ENCODE assay signal across 8 cellular contexts in the genomic region with DNA sequence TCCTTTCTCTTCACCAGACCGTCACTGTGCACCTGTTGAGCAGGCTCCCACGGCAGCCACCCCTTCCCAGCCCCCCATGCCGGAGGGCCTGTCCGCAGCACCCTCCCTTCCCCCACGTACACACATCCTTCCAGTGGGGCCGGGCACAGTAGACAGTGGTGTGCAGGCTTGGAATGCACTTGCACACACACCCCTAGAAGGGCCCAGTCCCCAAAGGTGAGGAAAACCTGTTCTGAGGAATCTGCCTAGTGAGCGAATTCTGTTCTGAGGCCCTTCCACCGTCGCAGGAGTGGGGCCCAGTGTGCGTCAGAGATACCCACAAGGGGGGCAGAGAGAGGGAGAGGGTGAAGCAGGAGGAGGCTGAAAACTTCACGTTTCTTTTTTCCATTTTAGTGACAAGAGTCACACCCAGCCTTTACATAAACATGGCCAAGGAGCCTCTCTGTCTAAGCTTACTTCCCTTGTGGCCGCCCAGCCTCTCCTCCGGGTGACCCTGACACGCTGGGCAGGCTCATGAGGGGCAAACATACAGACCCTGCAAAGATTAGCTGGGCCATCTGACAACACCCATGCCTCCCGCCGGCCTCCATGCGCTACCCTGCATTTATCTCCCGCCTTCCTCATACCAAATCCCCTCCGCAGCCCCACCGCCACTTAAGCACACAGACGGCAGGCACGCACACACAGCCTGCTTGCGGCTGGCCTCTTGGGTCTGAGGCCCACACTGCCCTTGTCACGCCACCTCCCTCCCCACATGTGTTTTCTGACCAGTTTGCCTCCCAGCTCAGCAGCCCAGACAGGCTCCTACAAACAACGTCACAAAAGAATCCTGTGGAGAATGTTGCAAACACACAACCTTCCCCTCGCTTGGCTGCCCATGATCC. TPM values are rescaled to one million over a fixed set of nuclear protein-coding genes. Genes with fewer than 3 reads are reported as not detected.
DNase-seq lines count a peak whose midpoint lies in the region; ATAC-seq and TF ChIP-seq lines count a peak whose summit lies in the region.

No MANE protein-coding gene starts in this region.

- H3K27me3 Mint-ChIP-seq in CD4-positive, alpha-beta memory T cell = no peaks in the 10 kb centered on the region

- peak overlapping the region; percentile 97 for H3K27ac ChIP-seq in CD4-positive, alpha-beta memory T cell (ENCODE audit: low read depth, low read length)
- H3K27ac ChIP-seq in OCI-LY1 (ENCODE audit: low read depth, low read length, poor library complexity, severe bottlenecking) = peak overlapping the region; percentile 77
- peak overlapping the region; percentile 78 for H3K27ac ChIP-seq in brain microvascular endothelial cell
- H3K27ac ChIP-seq in gastrocnemius medialis = peak overlapping the region; percentile 97 to 100 (median 100)

- ATAC-seq in gastrocnemius medialis (no peak), HG03342 (IDR thresholded peaks at IDR 0.05; ENCODE audit: unreplicated experiment) (no peak)

- CTCF ChIA-PET in CD4-positive, alpha-beta memory T cell (lab: Charles Lee; ENCODE audit: partially characterized antibody) = interaction anchor here (0.6 to 4.2 kb wide), 4 partner anchors 23 to 205 kb away, joined by 3 to 28 read pairs (median 6); a partner anchor contains a TSS

- H3K36me3 Mint-ChIP-seq in CD4-positive, alpha-beta memory T cell = peaks cover 0 to 19% of the 10 kb centered on the region in 2 donors

- peak overlapping the region; percentile 74 to 97 (median 97) for H3K27ac Mint-ChIP-seq in CD4-positive, alpha-beta memory T cell

- peak overlapping the region; percentile 64 to 83 for H3K4me3 ChIP-seq in CD4-positive, alpha-beta memory T cell (ENCODE audit: low read length in 2 of 2)
- H3K4me3 ChIP-seq in OCI-LY1 (ENCODE audit: low read depth, low read length, poor library complexity, severe bottlenecking) (peak overlapping the region; percentile 76), brain microvascular endothelial cell (ENCODE audit: low read depth, low read length) (peak overlapping the region; percentile 72), iPS-18c (ENCODE audit: insufficient read depth, low read depth, low read length) (peak overlapping the region; percentile 81; the same call in 1 of the 2 replicates), gastrocnemius medialis (peak overlapping the region; percentile 80 to 99 (median 92))

- TF ChIP-seq POLR2A in gastrocnemius medialis (IDR thresholded peaks at IDR 0.05) = peak; percentile 32 to 42

- DNase-seq in CD4-positive, alpha-beta memory T cell = no peak
- DNase-seq in brain microvascular endothelial cell = peak; percentile 72
- peak; percentile 22 to 44 for DNase-seq in gastrocnemius medialis
- DNase-seq in activated gamma-delta T cell (lab: John Stamatoyannopoulos, UW) = no peak
- DNase-seq in NCI-H1048 (lab: John Stamatoyannopoulos, UW) = no peak

- H3K36me3 ChIP-seq in CD4-positive, alpha-beta memory T cell (ENCODE audit: insufficient read depth, low read length) = no peaks in the 10 kb centered on the region
- H3K36me3 ChIP-seq in OCI-LY1 (ENCODE audit: insufficient read depth, low read length) (no peaks in the 10 kb centered on the region), brain microvascular endothelial cell (replicated peaks) (no peaks in the 10 kb centered on the region), gastrocnemius medialis (no peaks in the 10 kb centered on the region)

- no peaks in the 10 kb centered on the region for H4K20me1 ChIP-seq in OCI-LY1 (ENCODE audit: insufficient read depth, low read length)

- intact Hi-C loops in CD4-positive, alpha-beta memory T cell (cut with micrococcal nuclease) = no loop called here
- intact Hi-C loops in gastrocnemius medialis (cut with DNase I; ENCODE audit: low total_unique reads) = loop anchor here (2.0 kb wide), 1 partner anchor 33 kb away; a partner anchor contains a TSS

- no peaks in the 10 kb centered on the region for H3K9me3 ChIP-seq in CD4-positive, alpha-beta memory T cell (ENCODE audit: control insufficient read depth in 1 of 2, low read length in 2 of 2)
- H3K9me3 ChIP-seq in OCI-LY1 (ENCODE audit: low read length) (no peaks in the 10 kb centered on the region), iPS-18c (ENCODE audit: control insufficient read depth, insufficient read depth, low read length) (no peaks in the 10 kb centered on the region), gastrocnemius medialis (no peaks in the 10 kb centered on the region)

- peak overlapping the region; percentile 69 for H3K4me2 ChIP-seq in OCI-LY1 (ENCODE audit: low read length)

- H3K9me2 ChIP-seq in OCI-LY1 (ENCODE audit: low read depth, low read length) = no peaks in the 10 kb centered on the region

- peaks cover 40 to 78% (median 57%) of the 10 kb centered on the region in 4 donors for H3K4me1 Mint-ChIP-seq in CD4-positive, alpha-beta memory T cell

- H3K4me1 ChIP-seq in CD4-positive, alpha-beta memory T cell (ENCODE audit: insufficient read depth, low read length) = peaks cover 56% of the 10 kb centered on the region
- H3K4me1 ChIP-seq in OCI-LY1 (ENCODE audit: insufficient read depth, low read length, severe bottlenecking) (peaks cover 45% of the 10 kb centered on the region), gastrocnemius medialis (peaks cover 59 to 79% of the 10 kb centered on the region in 2 donors)

- H2AFZ ChIP-seq in OCI-LY1 (ENCODE audit: low read length) = no peak overlapping the region

- TF ChIP-seq CTCF in OCI-LY1 (IDR thresholded peaks at IDR 0.05; ENCODE audit: low read length) = no peak
- no peak for TF ChIP-seq CTCF in brain microvascular endothelial cell (IDR thresholded peaks at IDR 0.05; ENCODE audit: low read depth, low read length, missing control alignments)
- no peak for TF ChIP-seq CTCF in gastrocnemius medialis (IDR thresholded peaks at IDR 0.05 in 4 of 5, conservative IDR thresholded peaks at IDR 0.05 in 1 of 5)

- POLR2A ChIA-PET in CD4-positive, alpha-beta memory T cell (lab: Charles Lee; ENCODE audit: partially characterized antibody) = interaction anchor here (0.6 to 13.8 kb wide), 13 partner anchors 8 to 209 kb away, joined by 3 to 398 read pairs (median 4); a partner anchor contains a TSS

- peak overlapping the region; percentile 89 to 97 (median 94) for H3K4me3 Mint-ChIP-seq in CD4-positive, alpha-beta memory T cell

- in situ Hi-C loops in brain microvascular endothelial cell (cut with HindIII; ENCODE audit: low pct_ligation_motif_present, low sequenced_read_pairs) = no loop called here
- in situ Hi-C loops in gastrocnemius medialis (cut with MboI; ENCODE audit: low sequenced_read_pairs in 4 of 4) = loop anchor here in 1 of 4 donors (5.0 kb wide), 1 partner anchor 35 kb away; no protein-coding TSS in a partner anchor

- peaks cover 12% of the 10 kb centered on the region for H3K79me2 ChIP-seq in OCI-LY1 (ENCODE audit: insufficient read depth, low read length)

- H3F3A ChIP-seq in OCI-LY1 (ENCODE audit: insufficient read depth, low read length) = no peaks in the 10 kb centered on the region

- H3K27me3 ChIP-seq in CD4-positive, alpha-beta memory T cell (ENCODE audit: insufficient read depth, low read length) = no peaks in the 10 kb centered on the region
- H3K27me3 ChIP-seq in OCI-LY1 (ENCODE audit: insufficient read depth, low read length) (no peaks in the 10 kb centered on the region), brain microvascular endothelial cell (replicated peaks) (no peaks in the 10 kb centered on the region), gastrocnemius medialis (no peaks in the 10 kb centered on the region)

- H3K9me3 Mint-ChIP-seq in CD4-positive, alpha-beta memory T cell = no peaks in the 10 kb centered on the region

- peak overlapping the region; percentile 85 for H3K9ac ChIP-seq in OCI-LY1 (ENCODE audit: low read length)

RNA-seq across cellular contexts. Expression of a gene that starts 1.8 kb away (rescaled TPM):
- 10 to 100 TPM; 75.2 to 75.7 TPM for total RNA-seq in CD4-positive, alpha-beta memory T cell
- 10 to 100 TPM in 1 of 2 donors, 1 to 10 TPM in 1; 4.6 to 21.2 TPM for polyA plus RNA-seq in CD4-positive, alpha-beta memory T cell
- total RNA-seq in gastrocnemius medialis = 10 to 100 TPM; 24.2 to 43.1 (median 31.2) TPM

RNA-seq across cellular contexts. Expression of a gene that starts 3.6 kb away (rescaled TPM):
- total RNA-seq in CD4-positive, alpha-beta memory T cell = not detected
- not detected for polyA plus RNA-seq in CD4-positive, alpha-beta memory T cell
- total RNA-seq in gastrocnemius medialis = not detected

RNA-seq across cellular contexts. Expression of a gene that starts 6.5 kb away (rescaled TPM):
- total RNA-seq in CD4-positive, alpha-beta memory T cell = 100 to 1,000 TPM; 178 to 191 TPM
- polyA plus RNA-seq in CD4-positive, alpha-beta memory T cell = 10 to 100 TPM in 1 of 2 donors, 1 to 10 TPM in 1; 8.6 to 76.2 TPM
- 10 to 100 TPM; 20.3 to 56.9 (median 39.3) TPM for total RNA-seq in gastrocnemius medialis

RNA-seq across cellular contexts. Expression of a gene that starts 32.8 kb away (rescaled TPM):
- 1 to 10 TPM; 9.1 to 9.5 TPM for total RNA-seq in CD4-positive, alpha-beta memory T cell
- polyA plus RNA-seq in CD4-positive, alpha-beta memory T cell = 10 to 100 TPM; 24.1 to 29.2 TPM
- total RNA-seq in gastrocnemius medialis = 100 to 1,000 TPM in 2 of 4 donors, 10 to 100 TPM in 2; 82.3 to 202 (median 101) TPM

RNA-seq across cellular contexts. Expression of a gene that starts 38.3 kb away (rescaled TPM):
- total RNA-seq in CD4-positive, alpha-beta memory T cell = 1 to 10 TPM; 2.7 to 3.3 TPM
- under 1 TPM in 1 of 2 donors, not detected in 1; 0.14 TPM for polyA plus RNA-seq in CD4-positive, alpha-beta memory T cell
- total RNA-seq in gastrocnemius medialis = 1 to 10 TPM; 1.2 to 7.4 (median 4.1) TPM

Comparison
In these comparisons a context has a peak if more than half of its experiments do, and no peak if none do; other contexts are left out.
1. DNase-seq: peak in brain microvascular endothelial cell (single experiment) and gastrocnemius medialis (2 of 2); none in CD4-positive, alpha-beta memory T cell (0 of 5), activated gamma-delta T cell (single experiment) and NCI-H1048 (single experiment).
2. Peak in every context shown above with its lines, with median percentiles within 50 percentile points of each other: H3K27ac ChIP-seq and H3K4me3 ChIP-seq.